1 cellular context compared by ENCODE assay signal in genomic region chr1:2686091-2686863, GRCh38. TPM values are rescaled to one million over a fixed set of nuclear protein-coding genes. Genes with fewer than 3 reads are reported as not detected.
"Had no signal": no experiment of that assay in that cellular context is flagged by ENCODE, and none has a peak within 500 bp of the region (broad histone marks: within the 10 kb centered on the region; RNA-seq: fewer than 3 reads in every experiment).

No MANE protein-coding gene starts in this region.

RNA-seq across cellular contexts. Expression of gene MMEL1, which starts 53.5 kb away (rescaled TPM):
- total RNA-seq: osteocyte had no signal
